8 cellular contexts compared by ENCODE assay signal in the genomic region with DNA sequence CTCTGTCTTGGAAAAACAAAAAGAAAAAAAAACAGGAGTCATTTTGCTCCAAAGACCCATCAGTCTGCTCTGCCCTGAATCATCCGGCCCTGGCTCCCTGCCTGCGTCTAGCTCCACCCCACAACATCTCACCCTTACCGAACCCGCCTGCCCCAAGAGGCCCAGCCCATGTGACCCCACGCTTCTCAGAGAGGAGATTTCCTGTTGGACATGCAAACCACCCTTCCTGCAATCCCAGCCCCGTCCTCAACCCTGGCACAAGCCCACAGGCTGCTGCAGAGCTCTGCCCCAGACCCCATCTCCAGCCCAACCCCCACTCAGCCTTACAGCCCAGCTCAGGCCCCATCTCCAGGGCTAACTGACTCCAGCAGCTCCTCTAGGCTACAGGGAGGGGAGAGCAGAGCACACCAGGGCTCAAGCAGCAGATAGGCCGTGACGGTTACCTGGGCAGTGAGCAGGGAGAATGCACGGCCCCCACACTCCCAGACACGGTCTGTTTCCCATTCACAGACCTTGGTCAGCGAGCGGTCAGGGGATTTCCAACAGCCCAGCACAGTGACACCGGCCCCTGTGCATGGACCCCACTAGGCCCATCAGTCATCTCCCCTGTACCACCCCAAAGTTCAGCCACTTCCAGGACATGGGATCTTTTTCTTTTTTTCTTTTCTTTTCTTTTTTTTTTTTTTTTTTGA.
DNase-seq lines count a peak whose midpoint lies in the region; ATAC-seq and TF ChIP-seq lines count a peak whose summit lies in the region.

No MANE protein-coding gene starts in this region.

- DNase-seq in EL (peak; percentile 92), NCI-H1436 treated with DMSO at 0.1 percent for 48 hours (lab: John Stamatoyannopoulos, UW) (peak; percentile 55), choroid plexus epithelial cell (ENCODE audit: low read depth) (peak; percentile 93), left kidney (ENCODE audit: low read depth, low spot score) (peak; percentile 98), suprapubic skin (ENCODE audit: low spot score in 2 of 2) (peak; percentile 84 to 90)
- no peak for DNase-seq in stimulated activated CD4-positive, alpha-beta T cell treated with anti-CD3 and anti-CD28 coated beads, Interleukin-2, amount 100 ng/mL, for 48 hours

- peaks cover 20% of the 10 kb centered on the region for H3K4me1 ChIP-seq in suprapubic skin

- H3K9me3 ChIP-seq in suprapubic skin, result no peaks in the 10 kb centered on the region

- 37% methylated on average over 13 of the region's 13 CpGs for WGBS in suprapubic skin

- no peak for TF ChIP-seq EP300 in suprapubic skin (IDR thresholded peaks at IDR 0.05)

- TF ChIP-seq CTCF in choroid plexus epithelial cell (conservative IDR thresholded peaks at IDR 0.05; ENCODE audit: low read depth, low read length) (peak; percentile 2), suprapubic skin (IDR thresholded peaks at IDR 0.05) (no peak)

- no peak for TF ChIP-seq POLR2A in suprapubic skin (IDR thresholded peaks at IDR 0.05)

- ATAC-seq in GM21737 (IDR thresholded peaks at IDR 0.05; ENCODE audit: unreplicated experiment), result peak; percentile 74
- ATAC-seq in HG03039 (IDR thresholded peaks at IDR 0.05; ENCODE audit: unreplicated experiment), result no peak

- H3K27me3 ChIP-seq in suprapubic skin, result no peaks in the 10 kb centered on the region

- H3K27ac ChIP-seq in suprapubic skin, result peak overlapping the region; percentile 32

- H3K36me3 ChIP-seq in suprapubic skin, result peaks cover 14% of the 10 kb centered on the region

- H3K4me3 ChIP-seq in choroid plexus epithelial cell (ENCODE audit: low read depth, low read length), result no peak overlapping the region
- no peak overlapping the region for H3K4me3 ChIP-seq in suprapubic skin

Comparison
In these comparisons a context has a peak if more than half of its experiments do, and no peak if none do; other contexts are left out.
1. DNase-seq: peak in EL (single experiment), NCI-H1436 treated with DMSO at 0.1 percent for 48 hours (single experiment), choroid plexus epithelial cell (single experiment), left kidney (single experiment) and suprapubic skin (2 of 2); none in stimulated activated CD4-positive, alpha-beta T cell treated with anti-CD3 and anti-CD28 coated beads, Interleukin-2, amount 100 ng/mL, for 48 hours (0 of 2).